Comparison of ENCODE assay signal across 1 cellular context in the genomic region with DNA sequence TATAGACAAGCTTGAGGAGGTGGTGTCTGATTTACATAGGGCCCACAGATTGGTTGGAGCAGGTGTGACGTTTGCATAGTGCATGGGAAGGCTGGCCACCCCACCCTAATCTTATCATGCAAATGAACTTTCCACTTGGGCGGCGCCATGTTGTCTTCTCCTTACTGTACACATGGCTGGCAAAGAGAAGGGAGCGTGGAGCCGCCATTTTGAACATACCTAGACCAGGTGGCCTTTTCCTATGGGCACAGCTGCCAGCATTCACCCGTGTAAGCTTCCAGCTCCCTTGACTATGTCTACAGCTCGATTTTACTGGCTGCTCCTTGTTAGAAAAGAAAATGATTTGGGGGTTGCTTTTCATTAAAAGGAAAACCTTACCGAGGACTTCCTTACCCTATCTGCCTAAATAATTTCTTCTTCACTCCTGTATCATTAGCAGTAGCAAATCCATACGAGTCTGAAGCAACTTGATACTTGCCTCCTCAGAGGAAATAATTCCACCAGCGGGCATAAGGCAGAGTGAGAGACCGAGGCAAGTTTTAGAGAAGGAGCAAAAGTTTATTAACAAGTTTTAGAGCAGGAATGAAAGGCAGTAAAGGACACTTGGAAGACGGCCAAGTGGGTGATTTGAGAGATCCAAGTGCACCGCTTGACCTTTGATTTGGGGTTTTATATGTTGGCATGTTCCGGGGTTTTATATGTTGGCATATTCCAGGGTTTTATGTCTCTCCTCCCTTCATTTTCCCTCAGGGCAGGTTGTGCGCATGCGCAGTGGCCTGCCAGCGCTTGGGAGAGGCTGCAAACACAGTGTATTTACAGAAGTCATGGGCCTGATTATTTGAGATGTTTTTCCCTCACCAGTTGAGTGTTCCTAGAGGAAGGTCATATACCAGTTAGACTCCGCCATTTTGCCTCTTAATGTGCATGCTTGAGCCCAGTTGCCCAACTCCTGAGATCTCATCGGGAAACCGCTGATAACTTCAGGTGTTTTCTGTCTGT.
A peak's percentile ranks its signal among the peaks of the same experiment; 100 is the strongest.
TF ChIP-seq lines count a peak whose summit lies in the region.

No MANE protein-coding gene starts in this region.

TF ChIP-seq in K562, 482 proteins besides CTCF, POLR2A, EP300 and RAD21 (continued from another document and continues in another):
- TF ChIP-seq, protein P1, sequence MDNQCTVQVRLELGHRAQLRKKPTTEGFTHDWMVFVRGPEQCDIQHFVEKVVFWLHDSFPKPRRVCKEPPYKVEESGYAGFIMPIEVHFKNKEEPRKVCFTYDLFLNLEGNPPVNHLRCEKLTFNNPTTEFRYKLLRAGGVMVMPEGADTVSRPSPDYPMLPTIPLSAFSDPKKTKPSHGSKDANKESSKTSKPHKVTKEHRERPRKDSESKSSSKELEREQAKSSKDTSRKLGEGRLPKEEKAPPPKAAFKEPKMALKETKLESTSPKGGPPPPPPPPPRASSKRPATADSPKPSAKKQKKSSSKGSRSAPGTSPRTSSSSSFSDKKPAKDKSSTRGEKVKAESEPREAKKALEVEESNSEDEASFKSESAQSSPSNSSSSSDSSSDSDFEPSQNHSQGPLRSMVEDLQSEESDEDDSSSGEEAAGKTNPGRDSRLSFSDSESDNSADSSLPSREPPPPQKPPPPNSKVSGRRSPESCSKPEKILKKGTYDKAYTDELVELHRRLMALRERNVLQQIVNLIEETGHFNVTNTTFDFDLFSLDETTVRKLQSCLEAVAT (IDR thresholded peaks at IDR 0.05) = 0 out of 4 replicates have a peak, but pooled peaks of 1 of the 2 experiments have one; percentile 15
- TF ChIP-seq RBFOX2 (IDR thresholded peaks at IDR 0.05; ENCODE audit: low read depth, low read length) (peak; percentile 65), EWSR1 (IDR thresholded peaks at IDR 0.05; ENCODE audit: borderline replicate concordance, low read depth, partially characterized antibody) (no peak), SP1 (CRISPR knock-in tag; IDR thresholded peaks at IDR 0.05) (no peak), BRD4 (IDR thresholded peaks at IDR 0.05) (peak; percentile 96), NBN (IDR thresholded peaks at IDR 0.05; ENCODE audit: low read depth) (no peak), TEAD1 (CRISPR knock-in tag; IDR thresholded peaks at IDR 0.05) (no peak), TEAD2 (tag; IDR thresholded peaks at IDR 0.05) (peak; percentile 37; the same call in 1 of the 2 replicates), ZFX (CRISPR knock-in tag; IDR thresholded peaks at IDR 0.05) (peak; percentile 13; the same call in 1 of the 2 replicates), HNRNPLL (IDR thresholded peaks at IDR 0.05; ENCODE audit: low read depth, low read length, poor library complexity, severe bottlenecking) (no peak), KLF16 (IDR thresholded peaks at IDR 0.05) (no peak), RCOR1 (IDR thresholded peaks at IDR 0.05; ENCODE audit: borderline replicate concordance in 1 of 2, low read depth in 2 of 2, low read length in 2 of 2) (0 out of 4 replicates have a peak, but pooled peaks of 1 of the 2 experiments have one; percentile 13), ZNF695 (CRISPR knock-in tag; IDR thresholded peaks at IDR 0.05) (no peak), NFE2L1 (tag; IDR thresholded peaks at IDR 0.05; ENCODE audit: borderline replicate concordance, low read depth) (no peak), L3MBTL2 (IDR thresholded peaks at IDR 0.05) (peak; percentile 81; the same call in 1 of the 2 replicates), RBM25 (IDR thresholded peaks at IDR 0.05; ENCODE audit: low read depth, low read length, severe bottlenecking) (peak; percentile 2), CHD1 (IDR thresholded peaks at IDR 0.05; ENCODE audit: low read length) (peak; percentile 44), ZNF175 (CRISPR knock-in tag; IDR thresholded peaks at IDR 0.05; ENCODE audit: low read depth) (peak; percentile 81), TEAD4 (IDR thresholded peaks at IDR 0.05; ENCODE audit: low read length) (peak; percentile 81), TEAD4 (CRISPR knock-in tag; IDR thresholded peaks at IDR 0.05; ENCODE audit: borderline replicate concordance) (no peak), TCF7L2 (IDR thresholded peaks at IDR 0.05; ENCODE audit: low read depth, low read length) (no peak), IFI16 (CRISPR knock-in tag; IDR thresholded peaks at IDR 0.05) (no peak), SMARCE1 (IDR thresholded peaks at IDR 0.05) (no peak), ADNP (tag; IDR thresholded peaks at IDR 0.05) (no peak), SRF (CRISPR knock-in tag; IDR thresholded peaks at IDR 0.05) (peak in 1 of 2 experiments; percentile 40; a peak in 1 of 4 replicates), CBX5 (IDR thresholded peaks at IDR 0.05; ENCODE audit: borderline replicate concordance, low read depth) (no peak), SAP30 (IDR thresholded peaks at IDR 0.05; ENCODE audit: borderline replicate concordance, insufficient read depth, low read depth, low read length, poor library complexity, severe bottlenecking) (no peak), OTX1 (CRISPR knock-in tag; IDR thresholded peaks at IDR 0.05) (no peak), MEF2D (tag; conservative IDR thresholded peaks at IDR 0.05; ENCODE audit: low read depth) (peak; percentile 46; the same call in 1 of the 2 replicates), TCF7 (IDR thresholded peaks at IDR 0.05; ENCODE audit: borderline replicate concordance) (no peak)
- TF ChIP-seq, protein P2, sequence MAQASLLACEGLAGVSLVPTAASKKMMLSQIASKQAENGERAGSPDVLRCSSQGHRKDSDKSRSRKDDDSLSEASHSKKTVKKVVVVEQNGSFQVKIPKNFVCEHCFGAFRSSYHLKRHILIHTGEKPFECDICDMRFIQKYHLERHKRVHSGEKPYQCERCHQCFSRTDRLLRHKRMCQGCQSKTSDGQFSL (CRISPR knock-in tag; IDR thresholded peaks at IDR 0.05) = no peak
- TF ChIP-seq, protein P2 (tag; IDR thresholded peaks at IDR 0.05) = peak in 1 of 2 experiments; percentile 35; a peak in 1 of 4 replicates
- TF ChIP-seq, protein P3, sequence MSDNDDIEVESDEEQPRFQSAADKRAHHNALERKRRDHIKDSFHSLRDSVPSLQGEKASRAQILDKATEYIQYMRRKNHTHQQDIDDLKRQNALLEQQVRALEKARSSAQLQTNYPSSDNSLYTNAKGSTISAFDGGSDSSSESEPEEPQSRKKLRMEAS (CRISPR knock-in tag; IDR thresholded peaks at IDR 0.05) = peak; percentile 96
- TF ChIP-seq, protein P4, sequence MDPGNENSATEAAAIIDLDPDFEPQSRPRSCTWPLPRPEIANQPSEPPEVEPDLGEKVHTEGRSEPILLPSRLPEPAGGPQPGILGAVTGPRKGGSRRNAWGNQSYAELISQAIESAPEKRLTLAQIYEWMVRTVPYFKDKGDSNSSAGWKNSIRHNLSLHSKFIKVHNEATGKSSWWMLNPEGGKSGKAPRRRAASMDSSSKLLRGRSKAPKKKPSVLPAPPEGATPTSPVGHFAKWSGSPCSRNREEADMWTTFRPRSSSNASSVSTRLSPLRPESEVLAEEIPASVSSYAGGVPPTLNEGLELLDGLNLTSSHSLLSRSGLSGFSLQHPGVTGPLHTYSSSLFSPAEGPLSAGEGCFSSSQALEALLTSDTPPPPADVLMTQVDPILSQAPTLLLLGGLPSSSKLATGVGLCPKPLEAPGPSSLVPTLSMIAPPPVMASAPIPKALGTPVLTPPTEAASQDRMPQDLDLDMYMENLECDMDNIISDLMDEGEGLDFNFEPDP (CRISPR knock-in tag; IDR thresholded peaks at IDR 0.05) = no peak
- TF ChIP-seq, protein P5, sequence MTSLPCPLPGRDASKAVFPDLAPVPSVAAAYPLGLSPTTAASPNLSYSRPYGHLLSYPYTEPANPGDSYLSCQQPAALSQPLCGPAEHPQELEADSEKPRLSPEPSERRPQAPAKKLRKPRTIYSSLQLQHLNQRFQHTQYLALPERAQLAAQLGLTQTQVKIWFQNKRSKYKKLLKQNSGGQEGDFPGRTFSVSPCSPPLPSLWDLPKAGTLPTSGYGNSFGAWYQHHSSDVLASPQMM (CRISPR knock-in tag; IDR thresholded peaks at IDR 0.05) = no peak
- TF ChIP-seq, protein P6, sequence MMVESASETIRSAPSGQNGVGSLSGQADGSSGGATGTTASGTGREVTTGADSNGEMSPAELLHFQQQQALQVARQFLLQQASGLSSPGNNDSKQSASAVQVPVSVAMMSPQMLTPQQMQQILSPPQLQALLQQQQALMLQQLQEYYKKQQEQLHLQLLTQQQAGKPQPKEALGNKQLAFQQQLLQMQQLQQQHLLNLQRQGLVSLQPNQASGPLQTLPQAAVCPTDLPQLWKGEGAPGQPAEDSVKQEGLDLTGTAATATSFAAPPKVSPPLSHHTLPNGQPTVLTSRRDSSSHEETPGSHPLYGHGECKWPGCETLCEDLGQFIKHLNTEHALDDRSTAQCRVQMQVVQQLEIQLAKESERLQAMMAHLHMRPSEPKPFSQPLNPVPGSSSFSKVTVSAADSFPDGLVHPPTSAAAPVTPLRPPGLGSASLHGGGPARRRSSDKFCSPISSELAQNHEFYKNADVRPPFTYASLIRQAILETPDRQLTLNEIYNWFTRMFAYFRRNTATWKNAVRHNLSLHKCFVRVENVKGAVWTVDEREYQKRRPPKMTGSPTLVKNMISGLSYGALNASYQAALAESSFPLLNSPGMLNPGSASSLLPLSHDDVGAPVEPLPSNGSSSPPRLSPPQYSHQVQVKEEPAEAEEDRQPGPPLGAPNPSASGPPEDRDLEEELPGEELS (CRISPR knock-in tag; IDR thresholded peaks at IDR 0.05; ENCODE audit: borderline replicate concordance) = 0 out of 2 replicates have a peak, but pooled peaks have one; percentile 23
- TF ChIP-seq, protein P7, sequence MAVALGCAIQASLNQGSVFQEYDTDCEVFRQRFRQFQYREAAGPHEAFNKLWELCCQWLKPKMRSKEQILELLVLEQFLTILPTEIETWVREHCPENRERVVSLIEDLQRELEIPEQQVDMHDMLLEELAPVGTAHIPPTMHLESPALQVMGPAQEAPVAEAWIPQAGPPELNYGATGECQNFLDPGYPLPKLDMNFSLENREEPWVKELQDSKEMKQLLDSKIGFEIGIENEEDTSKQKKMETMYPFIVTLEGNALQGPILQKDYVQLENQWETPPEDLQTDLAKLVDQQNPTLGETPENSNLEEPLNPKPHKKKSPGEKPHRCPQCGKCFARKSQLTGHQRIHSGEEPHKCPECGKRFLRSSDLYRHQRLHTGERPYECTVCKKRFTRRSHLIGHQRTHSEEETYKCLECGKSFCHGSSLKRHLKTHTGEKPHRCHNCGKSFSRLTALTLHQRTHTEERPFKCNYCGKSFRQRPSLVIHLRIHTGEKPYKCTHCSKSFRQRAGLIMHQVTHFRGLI (CRISPR knock-in tag; IDR thresholded peaks at IDR 0.05) = no peak
- TF ChIP-seq, protein P8, sequence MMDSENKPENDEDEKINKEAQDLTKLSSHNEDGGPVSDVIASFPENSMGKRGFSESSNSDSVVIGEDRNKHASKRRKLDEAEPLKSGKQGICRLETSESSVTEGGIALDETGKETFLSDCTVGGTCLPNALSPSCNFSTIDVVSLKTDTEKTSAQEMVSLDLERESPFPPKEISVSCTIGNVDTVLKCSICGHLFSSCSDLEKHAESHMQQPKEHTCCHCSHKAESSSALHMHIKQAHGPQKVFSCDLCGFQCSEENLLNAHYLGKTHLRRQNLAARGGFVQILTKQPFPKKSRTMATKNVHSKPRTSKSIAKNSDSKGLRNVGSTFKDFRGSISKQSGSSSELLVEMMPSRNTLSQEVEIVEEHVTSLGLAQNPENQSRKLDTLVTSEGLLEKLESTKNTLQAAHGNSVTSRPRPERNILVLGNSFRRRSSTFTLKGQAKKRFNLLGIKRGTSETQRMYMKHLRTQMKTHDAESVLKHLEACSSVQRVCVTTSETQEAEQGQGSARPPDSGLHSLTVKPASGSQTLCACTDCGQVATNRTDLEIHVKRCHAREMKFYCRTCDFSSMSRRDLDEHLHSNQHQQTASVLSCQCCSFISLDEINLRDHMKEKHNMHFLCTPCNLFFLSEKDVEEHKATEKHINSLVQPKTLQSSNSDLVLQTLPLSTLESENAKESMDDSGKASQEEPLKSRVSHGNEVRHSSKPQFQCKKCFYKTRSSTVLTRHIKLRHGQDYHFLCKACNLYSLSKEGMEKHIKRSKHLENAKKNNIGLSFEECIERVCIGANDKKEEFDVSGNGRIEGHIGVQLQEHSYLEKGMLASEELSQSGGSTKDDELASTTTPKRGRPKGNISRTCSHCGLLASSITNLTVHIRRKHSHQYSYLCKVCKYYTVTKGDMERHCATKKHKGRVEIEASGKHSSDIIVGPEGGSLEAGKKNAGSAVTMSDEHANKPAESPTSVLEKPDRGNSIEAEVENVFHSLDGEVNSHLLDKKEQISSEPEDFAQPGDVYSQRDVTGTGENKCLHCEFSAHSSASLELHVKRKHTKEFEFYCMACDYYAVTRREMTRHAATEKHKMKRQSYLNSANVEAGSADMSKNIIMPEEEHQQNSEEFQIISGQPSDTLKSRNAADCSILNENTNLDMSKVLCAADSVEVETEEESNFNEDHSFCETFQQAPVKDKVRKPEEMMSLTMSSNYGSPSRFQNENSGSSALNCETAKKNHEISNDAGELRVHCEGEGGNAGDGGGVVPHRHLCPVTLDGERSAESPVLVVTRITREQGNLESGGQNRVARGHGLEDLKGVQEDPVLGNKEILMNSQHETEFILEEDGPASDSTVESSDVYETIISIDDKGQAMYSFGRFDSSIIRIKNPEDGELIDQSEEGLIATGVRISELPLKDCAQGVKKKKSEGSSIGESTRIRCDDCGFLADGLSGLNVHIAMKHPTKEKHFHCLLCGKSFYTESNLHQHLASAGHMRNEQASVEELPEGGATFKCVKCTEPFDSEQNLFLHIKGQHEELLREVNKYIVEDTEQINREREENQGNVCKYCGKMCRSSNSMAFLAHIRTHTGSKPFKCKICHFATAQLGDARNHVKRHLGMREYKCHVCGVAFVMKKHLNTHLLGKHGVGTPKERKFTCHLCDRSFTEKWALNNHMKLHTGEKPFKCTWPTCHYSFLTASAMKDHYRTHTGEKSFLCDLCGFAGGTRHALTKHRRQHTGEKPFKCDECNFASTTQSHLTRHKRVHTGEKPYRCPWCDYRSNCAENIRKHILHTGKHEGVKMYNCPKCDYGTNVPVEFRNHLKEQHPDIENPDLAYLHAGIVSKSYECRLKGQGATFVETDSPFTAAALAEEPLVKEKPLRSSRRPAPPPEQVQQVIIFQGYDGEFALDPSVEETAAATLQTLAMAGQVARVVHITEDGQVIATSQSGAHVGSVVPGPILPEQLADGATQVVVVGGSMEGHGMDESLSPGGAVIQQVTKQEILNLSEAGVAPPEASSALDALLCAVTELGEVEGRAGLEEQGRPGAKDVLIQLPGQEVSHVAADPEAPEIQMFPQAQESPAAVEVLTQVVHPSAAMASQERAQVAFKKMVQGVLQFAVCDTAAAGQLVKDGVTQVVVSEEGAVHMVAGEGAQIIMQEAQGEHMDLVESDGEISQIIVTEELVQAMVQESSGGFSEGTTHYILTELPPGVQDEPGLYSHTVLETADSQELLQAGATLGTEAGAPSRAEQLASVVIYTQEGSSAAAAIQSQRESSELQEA (IDR thresholded peaks at IDR 0.05; ENCODE audit: low read depth) = no peak
- TF ChIP-seq, protein P9, sequence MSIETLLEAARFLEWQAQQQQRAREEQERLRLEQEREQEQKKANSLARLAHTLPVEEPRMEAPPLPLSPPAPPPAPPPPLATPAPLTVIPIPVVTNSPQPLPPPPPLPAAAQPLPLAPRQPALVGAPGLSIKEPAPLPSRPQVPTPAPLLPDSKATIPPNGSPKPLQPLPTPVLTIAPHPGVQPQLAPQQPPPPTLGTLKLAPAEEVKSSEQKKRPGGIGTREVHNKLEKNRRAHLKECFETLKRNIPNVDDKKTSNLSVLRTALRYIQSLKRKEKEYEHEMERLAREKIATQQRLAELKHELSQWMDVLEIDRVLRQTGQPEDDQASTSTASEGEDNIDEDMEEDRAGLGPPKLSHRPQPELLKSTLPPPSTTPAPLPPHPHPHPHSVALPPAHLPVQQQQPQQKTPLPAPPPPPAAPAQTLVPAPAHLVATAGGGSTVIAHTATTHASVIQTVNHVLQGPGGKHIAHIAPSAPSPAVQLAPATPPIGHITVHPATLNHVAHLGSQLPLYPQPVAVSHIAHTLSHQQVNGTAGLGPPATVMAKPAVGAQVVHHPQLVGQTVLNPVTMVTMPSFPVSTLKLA (conservative IDR thresholded peaks at IDR 0.05) = peak; percentile 86 to 89
